ENCODE assay signal across 17 cellular contexts in the genomic region with DNA sequence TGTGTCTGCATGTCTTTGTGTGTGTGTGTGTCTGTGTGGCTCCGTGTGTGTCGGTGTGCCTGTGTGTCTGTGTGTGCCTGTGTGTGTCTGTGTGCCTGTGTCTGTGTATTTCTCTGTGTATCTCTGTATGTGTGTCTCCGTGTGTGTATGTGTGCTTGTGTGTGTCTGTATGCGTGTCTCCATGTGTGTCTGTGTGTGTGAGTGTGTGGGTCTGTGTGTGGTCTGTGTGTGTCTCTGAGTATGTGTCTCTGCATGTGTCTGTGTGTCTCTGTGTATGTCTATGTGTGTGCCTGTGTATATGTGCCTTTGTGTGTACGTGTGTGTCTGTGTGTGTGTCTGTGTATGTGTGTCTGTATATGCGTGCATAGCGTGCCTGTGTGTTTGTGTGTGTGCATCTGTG. TPM values are rescaled to one million over a fixed set of nuclear protein-coding genes. Genes with fewer than 3 reads are reported as not detected.
DNase-seq lines count a peak whose midpoint lies in the region; ATAC-seq, FAIRE-seq and TF ChIP-seq lines count a peak whose summit lies in the region.
"Had no signal": no experiment of that assay in that cellular context is flagged by ENCODE, and none has a peak within 500 bp of the region (broad histone marks: within the 10 kb centered on the region; RNA-seq: fewer than 3 reads in every experiment).

No MANE protein-coding gene starts in this region.

- H4K91ac ChIP-seq in H9 (ENCODE audit: insufficient read length, low read depth, low read length) = no peak overlapping the region
- H4K91ac ChIP-seq in H1 (replicated peaks; ENCODE audit: insufficient read length, low read length) = peak overlapping the region; percentile 90

- H4K20me1 ChIP-seq in H9 (ENCODE audit: control insufficient read depth, insufficient read depth, insufficient read length) (peaks cover 3% of the 10 kb centered on the region), H1 (replicated peaks in 1 of 2; ENCODE audit: control insufficient read depth in 1 of 2, insufficient read depth in 2 of 2, low read length in 2 of 2) (peaks cover 0 to 2% of the 10 kb centered on the region in 2 experiments)

- H3K9ac ChIP-seq in H9 (ENCODE audit: extremely low read depth, insufficient read length, low read length) (no peak overlapping the region), NT2/D1 (ENCODE audit: insufficient read length, low read depth) (peak overlapping the region; percentile 64), H1 (replicated peaks in 1 of 4; ENCODE audit: extremely low read depth in 1 of 4, low read depth in 3 of 4, low read length in 3 of 4) (peak overlapping the region in 1 of 4 experiments; percentile 59; a peak in 2 of 7 replicates)
- H3K9ac ChIP-seq: GM23248 had no signal

- H2BK5ac ChIP-seq in H9 (ENCODE audit: insufficient read length, low read length) (no peak overlapping the region), H1 (ENCODE audit: low read depth, low read length) (peak overlapping the region; percentile 79)

- H2AK5ac ChIP-seq in H9 (ENCODE audit: insufficient read length, low read length) (peak overlapping the region; percentile 7), H1 (ENCODE audit: low read depth, low read length) (peak overlapping the region; percentile 100)

- H3K18ac ChIP-seq in H9 (ENCODE audit: insufficient read length, low read depth, low read length) (no peak overlapping the region), H1 (ENCODE audit: extremely low read depth, low read length) (peak overlapping the region; percentile 73; the same call in 1 of the 2 replicates)

- CTCF ChIA-PET in H1 (lab: Charles Lee; ENCODE audit: partially characterized antibody) = interaction anchor here (1.2 kb wide), 1 partner anchor 377 kb away, joined by 3 read pairs; no protein-coding TSS in a partner anchor

- H3K27me3 ChIP-seq in H9 (ENCODE audit: insufficient read depth, low read length) (no peaks in the 10 kb centered on the region), NT2/D1 (ENCODE audit: insufficient read depth, insufficient read length) (no peaks in the 10 kb centered on the region), H1 (replicated peaks in 1 of 4; ENCODE audit: control insufficient read depth in 3 of 4, extremely low read depth in 1 of 4, insufficient read depth in 3 of 4, low read length in 3 of 4) (peaks cover 0 to 1% (median 0%) of the 10 kb centered on the region in 4 experiments; a peak in 2 of 7 replicates), foreskin keratinocyte (no peaks in the 10 kb centered on the region), upper lobe of right lung (no peaks in the 10 kb centered on the region)

- H3K36me3 Mint-ChIP-seq in H9 (ENCODE audit: insufficient read depth in 1 of 3, low read depth in 3 of 3) = no peaks in the 10 kb centered on the region; a peak in 1 of 7 replicates
- H3K36me3 Mint-ChIP-seq: CD14-positive monocyte; CD8-positive, alpha-beta memory T cell had no signal

- no peak overlapping the region for H3K27ac ChIP-seq in H9 (ENCODE audit: insufficient read length, low read depth, low read length)
- 0 out of 2 replicates have a peak overlapping the region, but pooled peaks have one; percentile 45 for H3K27ac ChIP-seq in H1 (ENCODE audit: low read depth, low read length)
- no peak overlapping the region for H3K27ac ChIP-seq in foreskin keratinocyte
- H3K27ac ChIP-seq in upper lobe of right lung = no peak overlapping the region
- H3K27ac ChIP-seq: A549, GM23248 had no signal

- peaks cover 42 to 43% of the 10 kb centered on the region in 2 experiments for H3K4me1 Mint-ChIP-seq in H9
- H3K4me1 Mint-ChIP-seq: CD14-positive monocyte; CD8-positive, alpha-beta memory T cell had no signal

- TF ChIP-seq POLR2A in H1 (IDR thresholded peaks at IDR 0.05; ENCODE audit: control extremely low read depth in 1 of 2, low read depth in 2 of 2, low read length in 2 of 2) = no peak

- H2BK20ac ChIP-seq in H9 (ENCODE audit: low read depth, low read length, poor library complexity, severe bottlenecking) = no peak overlapping the region
- H2BK20ac ChIP-seq in H1 (ENCODE audit: low read length) = peak overlapping the region; percentile 91

- no peaks in the 10 kb centered on the region for H3K23me2 ChIP-seq in H9 (ENCODE audit: insufficient read length, low read depth, low read length, poor library complexity, severe bottlenecking)
- peaks cover 11% of the 10 kb centered on the region; the same call in 1 of the 2 replicates for H3K23me2 ChIP-seq in H1 (ENCODE audit: low read depth, low read length)

- H3K27me3 Mint-ChIP-seq in H9 (ENCODE audit: low read depth) = peaks cover 3% of the 10 kb centered on the region

- H4K5ac ChIP-seq in H9 (ENCODE audit: insufficient read length, low read depth, low read length) (no peak overlapping the region), H1 (ENCODE audit: insufficient read length, low read depth, low read length) (peak overlapping the region; percentile 2)

- no CpG with 5 or more reads among the region's 7 CpGs for WGBS in H9 (ENCODE audit: extremely low coverage, insufficient read length, low lambda C conversion rate)
- WGBS in H1 (ENCODE audit: extremely low coverage in 1 of 2, insufficient coverage in 1 of 2, insufficient read length in 1 of 2, insufficient replicate concordance in 2 of 2, low coverage in 1 of 2, low lambda C conversion rate in 2 of 2, missing lambda C conversion rate in 1 of 2), 2 experiments = 88% methylated on average over 7 of the region's 7 CpGs; no CpG with 5 or more reads in 1 of the 2 experiments

- H3K56ac ChIP-seq in H9 (ENCODE audit: insufficient read length, low read depth, low read length) (no peak overlapping the region), H1 (replicated peaks; ENCODE audit: insufficient read length, low read depth, low read length) (peak overlapping the region; percentile 50)

- H2BK12ac ChIP-seq in H9 (ENCODE audit: insufficient read length, low read depth, low read length) (no peak overlapping the region), H1 (ENCODE audit: low read depth, low read length) (peak overlapping the region; percentile 100)

- H3K4me1 ChIP-seq in H9 (ENCODE audit: insufficient read depth, low read length) (peaks cover 16% of the 10 kb centered on the region), NT2/D1 (ENCODE audit: insufficient read depth, insufficient read length) (peaks cover 12% of the 10 kb centered on the region), H1 (replicated peaks in 1 of 4; ENCODE audit: control insufficient read depth in 3 of 4, insufficient read depth in 4 of 4, low read length in 3 of 4) (peaks cover 2 to 19% (median 12%) of the 10 kb centered on the region in 4 experiments; a peak in 4 of 7 replicates), foreskin keratinocyte (no peaks in the 10 kb centered on the region), upper lobe of right lung (no peaks in the 10 kb centered on the region)
- H3K4me1 ChIP-seq: A549 had no signal

- no peak overlapping the region for H3K14ac ChIP-seq in H9 (ENCODE audit: insufficient read depth, low read length)
- H3K14ac ChIP-seq in H1 (ENCODE audit: insufficient read length) = no peak overlapping the region

- no peaks in the 10 kb centered on the region for H3K9me3 ChIP-seq in H9 (ENCODE audit: control insufficient read depth, low read depth, low read length)
- H3K9me3 ChIP-seq in NT2/D1 (ENCODE audit: insufficient read depth, low read length) = no peaks in the 10 kb centered on the region
- H3K9me3 ChIP-seq in H1 (ENCODE audit: insufficient read depth in 2 of 2, low read depth in 1 of 2, low read length in 1 of 2) = no peaks in the 10 kb centered on the region
- H3K9me3 ChIP-seq in upper lobe of right lung = no peaks in the 10 kb centered on the region
- H3K9me3 ChIP-seq: A549, Caco-2 had no signal

- H3K79me2 ChIP-seq in H9 (ENCODE audit: insufficient read depth, low read length) = no peaks in the 10 kb centered on the region
- no peaks in the 10 kb centered on the region for H3K79me2 ChIP-seq in H1 (ENCODE audit: control insufficient read depth in 1 of 2, insufficient read depth in 2 of 2, low read length in 2 of 2)

- H3K36me3 ChIP-seq in NT2/D1 (ENCODE audit: insufficient read depth, insufficient read length, low read length) (no peaks in the 10 kb centered on the region), H1 (ENCODE audit: control insufficient read depth in 2 of 4, insufficient read depth in 4 of 4, low read length in 3 of 4) (no peaks in the 10 kb centered on the region), upper lobe of right lung (no peaks in the 10 kb centered on the region)

- H3K23ac ChIP-seq in H9 (ENCODE audit: insufficient read length, low read depth, low read length) = peak overlapping the region; percentile 17
- H3K23ac ChIP-seq in H1 (ENCODE audit: insufficient read length) = no peak overlapping the region

- H3K4ac ChIP-seq in H9 (ENCODE audit: low read depth, low read length) (no peak overlapping the region), H1 (replicated peaks; ENCODE audit: insufficient read length, low read depth, low read length) (peak overlapping the region; percentile 69)

- H3K4me2 ChIP-seq in H9 (ENCODE audit: insufficient read depth, insufficient read length, low read length) (no peak overlapping the region), H1 (ENCODE audit: insufficient read depth in 1 of 2, low read depth in 2 of 2, low read length in 2 of 2) (no peak overlapping the region)
- H3K4me2 ChIP-seq: A549 had no signal

- ATAC-seq in foreskin keratinocyte (no peak), upper lobe of right lung (no peak)

- intact Hi-C loops in upper lobe of right lung (cut with DNase I) = no loop called here

- no peak overlapping the region for H2AFZ ChIP-seq in H9 (ENCODE audit: low read length)
- H2AFZ ChIP-seq in H1 (ENCODE audit: low read length) = no peak overlapping the region
- H2AFZ ChIP-seq: GM23248 had no signal

- no peak for DNase-seq in H9
- DNase-seq in NT2/D1 (ENCODE audit: low read depth, low spot score) = no peak
- DNase-seq in H1 (ENCODE audit: low read depth in 1 of 2, low spot score in 2 of 2) = no peak
- no peak for DNase-seq in urothelium cell line (ENCODE audit: low spot score)
- DNase-seq in NCI-H146 treated with DMSO at 0.1 percent for 48 hours (lab: John Stamatoyannopoulos, UW; ENCODE audit: unreplicated experiment) = no peak
- DNase-seq in foreskin keratinocyte = no peak
- no peak for DNase-seq in upper lobe of right lung
- DNase-seq: CD8-positive, alpha-beta memory T cell; DMS53; GM23248; H7 had no signal

- no peak overlapping the region for H4K8ac ChIP-seq in H9 (replicated peaks; ENCODE audit: insufficient read length, low read depth, low read length)
- no peak overlapping the region for H4K8ac ChIP-seq in H1 (ENCODE audit: extremely low read depth, insufficient read depth, low read length)

- POLR2A ChIA-PET in H1 (lab: Charles Lee; ENCODE audit: partially characterized antibody) = no interaction called here

- H2BK15ac ChIP-seq in H9 (ENCODE audit: low read depth, low read length) (no peak overlapping the region), H1 (ENCODE audit: low read length) (peak overlapping the region; percentile 93)

- no peaks in the 10 kb centered on the region; a peak in 1 of 5 replicates for H3K9me3 Mint-ChIP-seq in H9
- H3K9me3 Mint-ChIP-seq: CD14-positive monocyte had no signal

- no peak overlapping the region for H3T11ph ChIP-seq in H9 (ENCODE audit: low read length)

- TF ChIP-seq CTCF in H9 (conservative IDR thresholded peaks at IDR 0.05) (no peak), H1 (IDR thresholded peaks at IDR 0.05; ENCODE audit: control extremely low read depth in 1 of 3, insufficient read depth in 1 of 3, low read depth in 1 of 3, low read length in 3 of 3) (no peak), foreskin keratinocyte (conservative IDR thresholded peaks at IDR 0.05) (no peak), upper lobe of right lung (IDR thresholded peaks at IDR 0.05) (no peak)

- no peak overlapping the region for H3K4me3 ChIP-seq in NT2/D1 (ENCODE audit: insufficient read length, low read depth)
- H3K4me3 ChIP-seq in H1 (ENCODE audit: extremely low read depth in 1 of 4, insufficient read depth in 2 of 4, low read depth in 3 of 4, low read length in 4 of 4) = no peak overlapping the region
- no peak overlapping the region for H3K4me3 ChIP-seq in upper lobe of right lung
- H3K4me3 ChIP-seq: A549, GM23248 had no signal

- FAIRE-seq in H1 (lab: Jason Lieb, UNC) = no peak
- peak; percentile 98 for FAIRE-seq in urothelium cell line (lab: Jason Lieb, UNC)
- FAIRE-seq: A549 had no signal

- H3K79me1 ChIP-seq in H9 (ENCODE audit: insufficient read depth, low read depth, low read length, poor library complexity, severe bottlenecking) (no peaks in the 10 kb centered on the region), H1 (ENCODE audit: low read depth, low read length) (no peaks in the 10 kb centered on the region)

- H2BK120ac ChIP-seq in H9 (ENCODE audit: low read depth, low read length, poor library complexity, severe bottlenecking) (no peak overlapping the region), H1 (replicated peaks; ENCODE audit: low read depth, low read length) (peak overlapping the region; percentile 30)

- no peak overlapping the region for H3K4me3 Mint-ChIP-seq in H9
- H3K4me3 Mint-ChIP-seq: CD14-positive monocyte; CD8-positive, alpha-beta memory T cell had no signal

- TF ChIP-seq RAD21 in H1 (IDR thresholded peaks at IDR 0.05 in 1 of 2, conservative IDR thresholded peaks at IDR 0.05 in 1 of 2; ENCODE audit: low read depth in 2 of 2, low read length in 2 of 2) = no peak

- H3K27ac Mint-ChIP-seq in H9 = no peak overlapping the region
- H3K27ac Mint-ChIP-seq: CD14-positive monocyte; CD8-positive, alpha-beta memory T cell had no signal

- TF ChIP-seq EP300 in H1 (IDR thresholded peaks at IDR 0.05; ENCODE audit: borderline replicate concordance in 1 of 2, low read depth in 2 of 2, low read length in 2 of 2) = no peak

RNA-seq across cellular contexts. Expression of a gene that starts 45.2 kb away (rescaled TPM):
- 100.0 and 105 TPM in 2 replicates for total RNA-seq in H9 (2021)
- 137 and 142 TPM in 2 replicates for total RNA-seq in H1 (2021; fragmentation: NEBNext Ultra II Directional; extraction: Animal tissue kit (Norgen Biotek cat#: 25700))
- 87.8 and 100 TPM in 2 replicates for polyA plus RNA-seq in H1 (2011; rRNA removed)
- 90.7 TPM for polyA plus RNA-seq in H1 (2011; cell fraction: cytosol; rRNA removed)
- polyA plus RNA-seq in H1 (2011; cell fraction: nucleus; rRNA removed) = 82.0 TPM
- polyA plus RNA-seq in H1 (2012, experiment 1 of 2) = 85.1 to 103 TPM (median 94.3 TPM) in 4 replicates
- 144 TPM for polyA plus RNA-seq in H1 (2012, experiment 2 of 2)
- polyA plus RNA-seq in H1 (2013, experiment 1 of 2) = 90.2 TPM
- 86.8 TPM for polyA plus RNA-seq in H1 (2013, experiment 2 of 2)
- 51.6 and 92.6 TPM in 2 replicates for polyA minus RNA-seq in H1 (2011; rRNA and poly(A)+ RNA removed)
- 57.2 TPM for polyA minus RNA-seq in H1 (2011; cell fraction: cytosol; rRNA and poly(A)+ RNA removed)
- 35.0 TPM for polyA minus RNA-seq in H1 (2011; cell fraction: nucleus; rRNA and poly(A)+ RNA removed)
- total RNA-seq in foreskin keratinocyte = 0.10 TPM in 1 of 2 replicates, not detected in the other
- 0.03 and 0.19 TPM in 2 replicates for polyA plus RNA-seq in foreskin keratinocyte
- total RNA-seq in upper lobe of right lung = 0.49 TPM
- total RNA-seq: CD8-positive, alpha-beta memory T cell; GM23248; HT-29 had no signal
- polyA plus RNA-seq: A549; AG04450; BJ; CD14-positive monocyte; CD8-positive, alpha-beta memory T cell; GM23248 had no signal

Comparison
In these comparisons a context has a peak if more than half of its experiments do, and no peak if none do; other contexts are left out.
1. RNA of a gene that starts 45.2 kb away (total RNA-seq): 137 to 142 TPM in H1 and 100.0 to 105 TPM in H9; 0.49 TPM in upper lobe of right lung (single experiment) and 0.10 TPM in foreskin keratinocyte; every median in the first group is over 10 times any median in the second.